Comparison of ENCODE assay signal across 8 cellular contexts in the genomic region with DNA sequence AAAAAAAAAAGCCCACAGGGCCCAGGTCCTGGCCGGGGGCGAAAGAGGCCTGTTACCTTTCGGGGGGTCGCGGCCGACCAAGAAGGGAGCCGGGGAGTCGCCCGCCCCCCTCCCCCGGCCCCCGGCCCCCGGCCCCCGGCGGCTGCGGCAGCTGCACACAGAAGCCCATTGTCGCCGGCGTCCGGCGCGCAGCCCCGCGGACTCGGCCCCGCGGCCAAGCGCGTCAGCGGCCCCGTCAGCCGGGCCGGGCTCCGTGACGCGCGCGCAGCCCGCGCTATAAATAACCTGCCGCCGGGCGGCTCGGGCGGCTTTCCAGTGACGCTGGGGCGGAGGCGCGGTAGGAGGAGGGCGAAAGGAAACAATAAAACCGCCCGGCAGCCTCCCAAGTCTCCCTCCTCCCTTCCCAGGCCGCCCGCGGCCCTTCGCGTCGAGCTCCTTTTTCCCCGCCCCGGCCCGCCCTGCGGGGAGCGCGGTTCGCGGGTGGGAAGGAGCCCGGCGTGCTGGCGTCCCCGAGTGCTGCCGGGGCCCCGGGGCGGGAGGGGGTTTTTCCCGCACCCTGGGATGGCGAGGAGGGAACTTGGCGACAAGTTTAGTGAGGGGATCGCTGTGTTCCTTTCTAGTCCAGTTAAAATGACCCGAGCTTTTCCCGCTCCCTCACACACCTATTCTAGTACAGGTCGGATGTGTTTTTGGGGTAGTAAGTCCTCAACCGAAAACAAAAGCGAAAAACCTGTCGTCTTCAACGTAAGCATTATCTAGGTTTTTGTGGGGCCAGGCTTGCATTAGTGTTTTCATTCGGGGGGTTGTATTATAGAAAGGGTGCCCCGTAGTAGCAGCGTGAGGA. TPM values are rescaled to one million over a fixed set of nuclear protein-coding genes. Genes with fewer than 3 reads are reported as not detected.
DNase-seq lines count a peak whose midpoint lies in the region; ATAC-seq and TF ChIP-seq lines count a peak whose summit lies in the region.

No MANE protein-coding gene starts in this region.

- intact Hi-C loops in mucosa of descending colon (cut with DNase I, micrococcal nuclease), result no loop called here

- TF ChIP-seq CTCF in epithelial cell of esophagus (IDR thresholded peaks at IDR 0.05; ENCODE audit: insufficient read depth, low read depth, low read length, missing control alignments) (no peak), mucosa of descending colon (IDR thresholded peaks at IDR 0.05) (no peak)

- H3K4me1 ChIP-seq in mucosa of descending colon (ENCODE audit: low read depth), result peaks cover 26% of the 10 kb centered on the region

- peak overlapping the region; percentile 73 for H3K4me3 ChIP-seq in epithelial cell of esophagus (ENCODE audit: low read length)
- H3K4me3 ChIP-seq in mucosa of descending colon, result peak overlapping the region; percentile 79

- peak; percentile 44 for ATAC-seq in GM21360 (IDR thresholded peaks at IDR 0.05; ENCODE audit: unreplicated experiment)
- peak; percentile 85 for ATAC-seq in mucosa of descending colon

- H3K9me3 ChIP-seq in mucosa of descending colon, result no peaks in the 10 kb centered on the region

- no peaks in the 10 kb centered on the region for H3K36me3 ChIP-seq in mucosa of descending colon (ENCODE audit: low read depth)

- DNase-seq in COLO829 (ENCODE audit: low spot score) (peak; percentile 88), HS-27A (ENCODE audit: low read depth) (peak; percentile 41), NOMO-1 treated with dmso at 0.1 percent for 144 hours (lab: John Stamatoyannopoulos, UW; ENCODE audit: unreplicated experiment) (peak; percentile 92), activated T-cell treated with anti-CD3 and anti-CD28 coated beads for 24 hours (ENCODE audit: low read depth) (peak; percentile 81), epithelial cell of esophagus (ENCODE audit: low read depth) (peak; percentile 94), mucosa of descending colon (peak; percentile 94 to 97 (median 96))
- DNase-seq in stimulated activated CD8-positive, alpha-beta memory T cell treated with anti-CD3 and anti-CD28 coated beads, Interleukin-2, amount 100 ng/mL, for 48 hours (ENCODE audit: low read depth in 2 of 2), result peak; percentile 80 to 86

RNA-seq across cellular contexts. Expression of gene NR4A2, which starts 10.0 kb away (rescaled TPM):
- total RNA-seq in mucosa of descending colon, result 10 to 100 TPM in 1 of 3 donors, 1 to 10 TPM in 2; 2.9 to 10.4 (median 3.0) TPM

Comparison
In these comparisons a context has a peak if more than half of its experiments do, and no peak if none do; other contexts are left out.
1. Peak in every context shown above with its lines: DNase-seq, ATAC-seq and H3K4me3 ChIP-seq.
2. DNase-seq: peak in every context shown above with its lines; median percentile 96 in mucosa of descending colon; 94 in epithelial cell of esophagus; 92 in NOMO-1 treated with dmso at 0.1 percent for 144 hours; 88 in COLO829; 83 in stimulated activated CD8-positive, alpha-beta memory T cell treated with anti-CD3 and anti-CD28 coated beads, Interleukin-2, amount 100 ng/mL, for 48 hours; 81 in activated T-cell treated with anti-CD3 and anti-CD28 coated beads for 24 hours; 41 in HS-27A.